In genomic region chr10:95561200-95562177, GRCh38 we compare ENCODE assay signal across 1 cellular context.
TF ChIP-seq lines count a peak whose summit lies in the region.

TSS of gene SORBS1 (minus strand) at chr10:95561371. CDS start at chr10:95441135, 120,236 bp downstream.

TF ChIP-seq in K562, 482 proteins besides CTCF, POLR2A, EP300 and RAD21 (continued from another document):
- no peak for TF ChIP-seq ZMIZ1 (IDR thresholded peaks at IDR 0.05; ENCODE audit: low read depth in 2 of 2, low read length in 2 of 2)
- TF ChIP-seq ZNF76 (CRISPR knock-in tag; IDR thresholded peaks at IDR 0.05; ENCODE audit: borderline replicate concordance), result no peak
- TF ChIP-seq ELK1 (CRISPR knock-in tag; IDR thresholded peaks at IDR 0.05), result no peak
- TF ChIP-seq CREB3L1 (IDR thresholded peaks at IDR 0.05; ENCODE audit: borderline replicate concordance, low read depth), result no peak
- TF ChIP-seq EP400 (IDR thresholded peaks at IDR 0.05), result no peak
- TF ChIP-seq KLF10 (CRISPR knock-in tag; IDR thresholded peaks at IDR 0.05), result no peak
- TF ChIP-seq TAF9B (IDR thresholded peaks at IDR 0.05; ENCODE audit: partially characterized antibody), result no peak
- TF ChIP-seq SMARCA4 (IDR thresholded peaks at IDR 0.05), result no peak
